In genomic region chr3:9940746-9941145, GRCh38 we compare ENCODE assay signal across 1 cellular context.
TF ChIP-seq lines count a peak whose summit lies in the region.

No MANE protein-coding gene starts in this region.

TF ChIP-seq in GM12878, 131 proteins besides CTCF, POLR2A, EP300 and RAD21:
- TF ChIP-seq NR2C1 (IDR thresholded peaks at IDR 0.05) (no peak), ZZZ3 (IDR thresholded peaks at IDR 0.05; ENCODE audit: control insufficient read depth, insufficient read length, low read depth) (no peak)
